ENCODE assay signal across 33 cellular contexts in the genomic region with DNA sequence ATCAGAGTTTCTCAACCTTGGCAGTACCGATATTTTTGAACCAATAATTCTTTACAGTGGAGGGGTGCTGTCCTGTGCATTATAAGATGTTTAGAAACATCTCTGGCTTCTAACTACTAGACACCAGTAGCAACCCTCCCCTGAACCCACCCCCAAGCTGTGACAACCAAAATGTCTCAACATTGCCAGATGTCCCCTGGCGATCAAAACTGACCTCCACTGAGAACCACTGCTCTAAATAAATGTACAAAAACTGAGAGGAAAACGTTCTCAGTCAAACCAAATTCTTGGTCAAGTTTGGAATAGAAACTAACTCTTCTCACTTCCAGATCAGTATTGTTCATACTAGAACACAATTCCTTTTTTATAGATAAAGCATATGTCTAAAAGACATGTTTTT.
"Had no signal": no experiment of that assay in that cellular context is flagged by ENCODE, and none has a peak within 500 bp of the region (broad histone marks: within the 10 kb centered on the region; RNA-seq: fewer than 3 reads in every experiment).

No MANE protein-coding gene starts in this region.

- H3K4me2 ChIP-seq: smooth muscle cell had no signal

- H3K27me3 ChIP-seq: brain microvascular endothelial cell, dorsolateral prefrontal cortex, gastrocnemius medialis, neutrophil, ovary, suprapubic skin, tibial artery, upper lobe of right lung had no signal

- H3K4me3 ChIP-seq: coronary artery, dorsolateral prefrontal cortex, gastrocnemius medialis, ovary, smooth muscle cell, suprapubic skin, tibial artery, upper lobe of right lung had no signal

- H3K36me3 ChIP-seq: ovary had no signal

- FAIRE-seq: astrocyte had no signal

- H3K4me1 ChIP-seq: gastrocnemius medialis, suprapubic skin, tibial artery, upper lobe of right lung had no signal

- H3K27ac ChIP-seq: brain microvascular endothelial cell, coronary artery, dorsolateral prefrontal cortex, gastrocnemius medialis, neutrophil, ovary, suprapubic skin, tibial artery, upper lobe of right lung, WERI-Rb-1 had no signal

- DNase-seq: activated CD4-positive, alpha-beta memory T cell treated with anti-CD3 and anti-CD28 coated beads for 36 hours; activated CD4-positive, alpha-beta T cell treated with anti-CD3 and anti-CD28 coated beads, Interleukin-2, amount 10 ng/mL, durations not matched to agents 24 days and 14 days; activated CD8-positive, alpha-beta memory T cell treated with anti-CD3 and anti-CD28 coated beads, Interleukin-2, amount 50 U/mL, for 4 hours; activated effector memory CD4-positive, alpha-beta T cell treated with anti-CD3 and anti-CD28 coated beads, Interleukin-2, amount 50 U/mL, for 16 hours; activated naive CD4-positive, alpha-beta T cell treated with anti-CD3 and anti-CD28 coated beads, Interleukin-2, amount 10 ng/mL, durations not matched to agents 7 days and 5 days; activated T-cell treated with anti-CD3 and anti-CD28 coated beads, Interleukin-2, amount 50 U/mL, for 1 hour; amniotic stem cell; brain microvascular endothelial cell; dorsolateral prefrontal cortex; effector memory CD4-positive, alpha-beta T cell; erythroblast; gastrocnemius medialis; glutamatergic neuron; left cardiac atrium; left ventricle myocardium superior; naive B cell; nephron progenitor cell; ovary; retina; stimulated activated CD4-positive, alpha-beta T cell treated with anti-CD3 and anti-CD28 coated beads, Interleukin-1b, Interleukin-23, amount 100 ng/mL, for 48 hours; stimulated activated CD4-positive, alpha-beta T cell treated with anti-CD3 and anti-CD28 coated beads, Interleukin-4, amount 100 ng/mL, for 4 hours; stimulated activated CD8-positive, alpha-beta memory T cell treated with anti-CD3 and anti-CD28 coated beads, Interleukin-4, amount 100 ng/mL, for 48 hours; stimulated activated naive B cell treated with anti-CD40 and anti-IgM and Interleukin-4, amounts not matched to agents 10 μg/mL and 1 μg/mL and 100 μg/mL, for 72 hours; T-helper 9 cell; tibial artery; upper lobe of right lung; WERI-Rb-1 had no signal

- ATAC-seq: activated CD4-positive, CD25-positive, alpha-beta regulatory T cell treated with anti-CD3 and anti-CD28 coated beads, Interleukin-2, amount 50 U/mL, for 24 hours; gastrocnemius medialis; left cardiac atrium; left ventricle myocardium superior; stimulated activated naive B cell treated with anti-CD40 and anti-IgM and Interleukin-4, amounts not matched to agents 10 μg/mL and 1 μg/mL and 100 μg/mL, for 72 hours; upper lobe of right lung had no signal

- H3K9me3 ChIP-seq: gastrocnemius medialis, neutrophil, ovary, suprapubic skin, tibial artery, upper lobe of right lung had no signal
